1 cellular context compared by ENCODE assay signal in the genomic region with DNA sequence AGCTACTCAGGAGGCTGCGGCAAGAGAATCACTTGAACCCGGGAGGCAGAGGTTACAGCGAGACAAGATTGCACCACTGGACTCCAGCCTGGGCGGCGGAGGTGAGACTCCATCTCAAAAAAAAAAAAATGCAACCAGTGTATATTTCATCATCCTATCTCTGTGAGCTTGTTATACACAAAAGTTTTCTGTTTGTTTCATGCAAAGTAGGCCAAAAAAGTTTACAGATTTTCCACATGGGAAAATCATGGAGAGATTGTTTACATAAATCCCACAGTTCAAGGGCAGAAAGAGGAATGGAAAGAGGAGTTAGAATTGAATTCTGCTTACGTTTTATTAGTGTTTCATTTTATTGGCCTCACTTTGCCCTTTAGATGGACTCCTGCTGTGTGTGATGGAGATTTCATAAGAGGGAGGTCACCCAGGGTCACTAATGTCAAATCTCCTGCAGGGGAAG.
A peak's percentile ranks its signal among the peaks of the same experiment; 100 is the strongest.
TF ChIP-seq lines count a peak whose summit lies in the region.

No MANE protein-coding gene starts in this region.

TF ChIP-seq in HepG2, 621 proteins besides CTCF, POLR2A, EP300 and RAD21:
- TF ChIP-seq ATF7 (IDR thresholded peaks at IDR 0.05) (peak; percentile 33; the same call in 1 of the 2 replicates), ATF7 (CRISPR knock-in tag; IDR thresholded peaks at IDR 0.05) (no peak), NPAS2 (CRISPR knock-in tag; IDR thresholded peaks at IDR 0.05; ENCODE audit: borderline replicate concordance) (no peak), ZNF598 (CRISPR knock-in tag; IDR thresholded peaks at IDR 0.05; ENCODE audit: borderline replicate concordance) (no peak)
